ENCODE assay signal across 17 cellular contexts in genomic region chr6:169866668-169867521, GRCh38.
"Had no signal": no experiment of that assay in that cellular context is flagged by ENCODE, and none has a peak within 500 bp of the region (broad histone marks: within the 10 kb centered on the region; RNA-seq: fewer than 3 reads in every experiment).

No MANE protein-coding gene starts in this region.

- H3K9ac ChIP-seq: parathyroid adenoma had no signal

- H3K4me1 ChIP-seq: parathyroid adenoma, thyroid gland had no signal

- DNase-seq: activated CD4-positive, alpha-beta T cell treated with anti-CD3 and anti-CD28 coated beads for 1 hour; activated naive CD4-positive, alpha-beta T cell; activated naive CD8-positive, alpha-beta T cell treated with anti-CD3 and anti-CD28 coated beads for 36 hours; amniotic stem cell; foreskin melanocyte; glutamatergic neuron; left ventricle myocardium inferior; mucosa of descending colon; naive thymus-derived CD4-positive, alpha-beta T cell; stimulated activated CD4-positive, alpha-beta T cell treated with anti-CD3 and anti-CD28 coated beads, Interleukin-4, amount 100 ng/mL, for 4 hours; stimulated activated naive B cell treated with anti-CD40 and anti-IgM and Interleukin-4, amounts not matched to agents 10 μg/mL and 1 μg/mL and 100 μg/mL, for 72 hours; thyroid gland had no signal

- H3K36me3 ChIP-seq: cardiac muscle cell, left ventricle myocardium inferior, thyroid gland had no signal

- H3K27ac ChIP-seq: cardiac muscle cell, left ventricle myocardium inferior, parathyroid adenoma, thyroid gland, VCaP had no signal

- ATAC-seq: activated T-helper 17 cell treated with anti-CD3 and anti-CD28 coated beads, Interleukin-2, amount 50 U/mL, for 72 hours; mucosa of descending colon; naive thymus-derived CD4-positive, alpha-beta T cell; sciatic nerve; stimulated activated naive B cell treated with anti-CD40 and anti-IgM and Interleukin-4, amounts not matched to agents 10 μg/mL and 1 μg/mL and 100 μg/mL, for 72 hours had no signal

- H3K27me3 ChIP-seq: cardiac muscle cell, thyroid gland had no signal

- H3K79me2 ChIP-seq: parathyroid adenoma had no signal

- H2AFZ ChIP-seq: parathyroid adenoma had no signal

- H3K9me3 ChIP-seq: mucosa of descending colon, thyroid gland had no signal

- H3K4me3 ChIP-seq: cardiac muscle cell, left ventricle myocardium inferior, mucosa of descending colon, thyroid gland had no signal
